ENCODE assay signal across 8 cellular contexts in the genomic region with DNA sequence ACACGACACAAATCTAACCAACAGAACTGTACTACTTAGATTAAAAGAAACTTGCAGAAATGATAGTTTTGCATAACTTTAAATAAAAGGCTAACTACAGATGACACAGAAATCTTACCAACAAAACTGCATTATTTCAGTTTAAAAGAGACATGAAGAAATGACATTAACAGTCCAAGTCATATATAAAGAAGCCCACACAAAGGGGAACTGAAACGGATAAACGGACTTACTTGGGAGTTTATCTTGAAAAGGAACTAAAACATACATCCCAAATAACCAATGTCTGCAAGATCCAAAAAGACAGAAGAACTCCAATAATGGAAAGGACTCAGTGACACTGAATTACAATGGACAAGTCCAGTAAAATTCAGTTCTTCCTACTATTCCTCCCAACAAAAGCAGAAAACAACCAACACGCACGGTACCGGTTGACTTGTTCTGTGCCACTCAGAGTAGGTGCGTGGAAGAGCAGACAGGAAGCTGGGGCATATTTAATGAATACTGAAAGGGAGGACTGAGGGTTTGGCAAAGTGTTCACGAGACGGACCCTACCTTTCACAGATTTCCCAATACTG. TPM values are rescaled to one million over a fixed set of nuclear protein-coding genes. Genes with fewer than 3 reads are reported as not detected.
A peak's percentile ranks its signal among the peaks of the same experiment; 100 is the strongest.
DNase-seq lines count a peak whose midpoint lies in the region; ATAC-seq lines count a peak whose summit lies in the region.

No MANE protein-coding gene starts in this region.

- peak; percentile 8 for DNase-seq in GM03348 (ENCODE audit: low spot score)
- DNase-seq in activated naive CD8-positive, alpha-beta T cell treated with anti-CD3 and anti-CD28 coated beads, Interleukin-2, amount 10 ng/mL, durations not matched to agents 7 days and 5 days: no peak
- no peak for DNase-seq in activated CD8-positive, alpha-beta memory T cell treated with anti-CD3 and anti-CD28 coated beads, Interleukin-2, amount 50 U/mL, for 48 hours
- DNase-seq in stimulated activated CD4-positive, alpha-beta T cell treated with anti-CD3 and anti-CD28 coated beads, Interleukin-2, amount 100 ng/mL, for 24 hours: no peak

- H3K4me1 ChIP-seq in HUES48 (ENCODE audit: control insufficient read depth, insufficient read depth, low read length): peaks cover 4% of the 10 kb centered on the region; the same call in 1 of the 2 replicates
- peaks cover 5 to 13% (median 10%) of the 10 kb centered on the region in 3 donors for H3K4me1 ChIP-seq in skeletal muscle tissue (ENCODE audit: control insufficient read depth in 3 of 3, insufficient read depth in 3 of 3, low read length in 3 of 3)

- H3K36me3 ChIP-seq in HUES48 (ENCODE audit: control insufficient read depth, insufficient read depth, low read length): no peaks in the 10 kb centered on the region
- no peaks in the 10 kb centered on the region for H3K36me3 ChIP-seq in skeletal muscle tissue (ENCODE audit: control insufficient read depth in 3 of 3, insufficient read depth in 3 of 3, low read length in 3 of 3)

- no peaks in the 10 kb centered on the region for H3K9me3 ChIP-seq in HUES48 (ENCODE audit: control insufficient read depth, insufficient read depth, low read length)
- H3K9me3 ChIP-seq in skeletal muscle tissue (ENCODE audit: control insufficient read depth in 3 of 3, low read length in 3 of 3): no peaks in the 10 kb centered on the region

- H3K36me3 Mint-ChIP-seq in activated naive CD8-positive, alpha-beta T cell treated with anti-CD3 and anti-CD28 coated beads, Interleukin-2, amount 10 ng/mL, durations not matched to agents 7 days and 5 days: no peaks in the 10 kb centered on the region

- H3K27ac ChIP-seq in HUES48 (ENCODE audit: low read depth, low read length): no peak overlapping the region
- peak overlapping the region; percentile 50 for H3K27ac ChIP-seq in skeletal muscle tissue (ENCODE audit: low read depth, low read length)

- peaks cover 48% of the 10 kb centered on the region for H3K27me3 ChIP-seq in HUES48 (ENCODE audit: control insufficient read depth, insufficient read depth, low read length)
- H3K27me3 ChIP-seq in skeletal muscle tissue (ENCODE audit: control insufficient read depth in 3 of 3, insufficient read depth in 3 of 3, low read length in 3 of 3): peaks cover 3 to 16% (median 5%) of the 10 kb centered on the region in 3 donors

- H3K9me3 Mint-ChIP-seq in activated naive CD8-positive, alpha-beta T cell treated with anti-CD3 and anti-CD28 coated beads, Interleukin-2, amount 10 ng/mL, durations not matched to agents 7 days and 5 days: no peaks in the 10 kb centered on the region

- POLR2A ChIA-PET in activated naive CD8-positive, alpha-beta T cell treated with anti-CD3 and anti-CD28 coated beads, Interleukin-2, amount 10 ng/mL, durations not matched to agents 7 days and 5 days (lab: Charles Lee): interaction anchor here (0.8 kb wide), 1 partner anchor 27 kb away, joined by 3 read pairs; no protein-coding TSS in a partner anchor

- ATAC-seq in GM21423 (IDR thresholded peaks at IDR 0.05; ENCODE audit: unreplicated experiment): peak; percentile 39
- ATAC-seq in activated naive CD8-positive, alpha-beta T cell treated with anti-CD3 and anti-CD28 coated beads, Interleukin-2, amount 10 ng/mL, durations not matched to agents 7 days and 5 days (ENCODE audit: low read depth): peak; percentile 20

- peaks cover 9% of the 10 kb centered on the region for H3K4me1 Mint-ChIP-seq in activated naive CD8-positive, alpha-beta T cell treated with anti-CD3 and anti-CD28 coated beads, Interleukin-2, amount 10 ng/mL, durations not matched to agents 7 days and 5 days

- peak overlapping the region; percentile 60 for H3K4me3 ChIP-seq in HUES48 (ENCODE audit: low read depth, low read length)
- H3K4me3 ChIP-seq in iPS-11a (ENCODE audit: low read depth, low read length): peak overlapping the region; percentile 9
- peak overlapping the region; percentile 65 to 73 (median 73) for H3K4me3 ChIP-seq in skeletal muscle tissue (ENCODE audit: low read length in 3 of 3)

- no peak overlapping the region for H3K9ac ChIP-seq in HUES48 (ENCODE audit: low read depth, low read length)
- peak overlapping the region; percentile 19 to 58 (median 57) for H3K9ac ChIP-seq in skeletal muscle tissue (ENCODE audit: low read depth in 1 of 3, low read length in 3 of 3)

- H3K4me3 Mint-ChIP-seq in activated naive CD8-positive, alpha-beta T cell treated with anti-CD3 and anti-CD28 coated beads, Interleukin-2, amount 10 ng/mL, durations not matched to agents 7 days and 5 days: peak overlapping the region; percentile 81

- H3K27me3 Mint-ChIP-seq in activated naive CD8-positive, alpha-beta T cell treated with anti-CD3 and anti-CD28 coated beads, Interleukin-2, amount 10 ng/mL, durations not matched to agents 7 days and 5 days: peaks cover 35% of the 10 kb centered on the region

- H3K27ac Mint-ChIP-seq in activated naive CD8-positive, alpha-beta T cell treated with anti-CD3 and anti-CD28 coated beads, Interleukin-2, amount 10 ng/mL, durations not matched to agents 7 days and 5 days: peak overlapping the region; percentile 53

RNA-seq across cellular contexts. Expression of a gene that starts 0.8 kb away (rescaled TPM):
- total RNA-seq in activated naive CD8-positive, alpha-beta T cell treated with anti-CD3 and anti-CD28 coated beads, Interleukin-2, amount 10 ng/mL, durations not matched to agents 7 days and 5 days: 1 to 10 TPM; 1.2 to 1.6 TPM
- 2.1 TPM for total RNA-seq in skeletal muscle tissue

Comparison
In these comparisons a context has a peak if more than half of its experiments do, and no peak if none do; other contexts are left out.
1. H3K4me3 ChIP-seq: peak in every context shown above with its lines; median percentile 73 in skeletal muscle tissue; 60 in HUES48; 9 in iPS-11a.